In the genomic region with DNA sequence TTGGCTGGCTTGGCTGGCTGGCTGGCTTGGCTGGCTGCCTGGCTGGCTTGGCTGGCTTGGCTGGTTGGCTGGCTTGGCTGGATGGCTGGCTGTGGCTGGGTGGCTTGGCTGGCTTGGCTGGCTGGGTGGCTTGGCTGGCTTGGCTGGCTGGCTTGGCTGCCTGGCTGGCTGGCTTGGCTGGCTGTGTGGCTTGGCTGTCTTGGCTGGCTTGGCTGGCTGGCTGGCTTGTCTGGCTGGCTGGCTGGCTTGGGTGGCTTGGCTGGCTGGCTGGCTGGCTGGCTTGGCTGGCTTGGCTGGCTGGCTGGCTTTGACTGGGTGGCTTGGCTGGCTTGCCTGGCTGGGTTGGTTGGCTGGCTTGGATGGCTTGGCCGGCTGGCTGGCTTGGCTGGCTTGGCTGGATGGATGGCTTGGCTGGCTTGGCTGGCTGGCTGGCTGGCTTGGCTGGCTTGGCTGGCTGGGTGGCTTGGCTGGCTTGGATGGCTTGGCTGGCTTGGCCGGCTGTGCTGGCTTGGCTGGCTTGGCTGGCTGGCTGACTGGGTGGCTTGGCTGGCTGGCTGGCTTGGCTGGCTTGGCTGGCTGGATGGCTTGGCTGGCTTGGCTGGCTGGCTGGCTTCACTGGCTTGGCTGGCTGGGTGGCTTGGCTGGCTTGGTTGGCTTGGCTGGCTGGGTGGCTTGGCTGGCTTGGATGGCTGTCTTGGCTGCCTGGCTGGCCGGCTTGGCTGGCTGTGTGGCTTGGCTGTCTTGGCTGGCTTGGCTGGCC, we compare ENCODE assay signal across 1 cellular context.
TF ChIP-seq lines count a peak whose summit lies in the region.
"Not testable (repeated sequence)": the region's sequence is repeated elsewhere in the genome, so short reads cannot be mapped to it uniquely, and the experiment has no call there.

No MANE protein-coding gene starts in this region.

TF ChIP-seq in K562, 482 proteins besides CTCF, POLR2A, EP300 and RAD21:
- TF ChIP-seq, protein P1, sequence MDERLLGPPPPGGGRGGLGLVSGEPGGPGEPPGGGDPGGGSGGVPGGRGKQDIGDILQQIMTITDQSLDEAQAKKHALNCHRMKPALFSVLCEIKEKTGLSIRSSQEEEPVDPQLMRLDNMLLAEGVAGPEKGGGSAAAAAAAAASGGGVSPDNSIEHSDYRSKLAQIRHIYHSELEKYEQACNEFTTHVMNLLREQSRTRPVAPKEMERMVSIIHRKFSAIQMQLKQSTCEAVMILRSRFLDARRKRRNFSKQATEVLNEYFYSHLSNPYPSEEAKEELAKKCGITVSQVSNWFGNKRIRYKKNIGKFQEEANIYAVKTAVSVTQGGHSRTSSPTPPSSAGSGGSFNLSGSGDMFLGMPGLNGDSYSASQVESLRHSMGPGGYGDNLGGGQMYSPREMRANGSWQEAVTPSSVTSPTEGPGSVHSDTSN (CRISPR knock-in tag; IDR thresholded peaks at IDR 0.05; ENCODE audit: low read depth), result 0 out of 2 replicates have a peak, but pooled peaks have one; percentile 4
- TF ChIP-seq, protein P1 (tag; conservative IDR thresholded peaks at IDR 0.05; ENCODE audit: low read depth), result not testable (repeated sequence)
- peak; percentile 33 for TF ChIP-seq PCBP1 (IDR thresholded peaks at IDR 0.05; ENCODE audit: low read depth, low read length, poor library complexity, severe bottlenecking)
